ENCODE assay signal across 18 cellular contexts in the genomic region with DNA sequence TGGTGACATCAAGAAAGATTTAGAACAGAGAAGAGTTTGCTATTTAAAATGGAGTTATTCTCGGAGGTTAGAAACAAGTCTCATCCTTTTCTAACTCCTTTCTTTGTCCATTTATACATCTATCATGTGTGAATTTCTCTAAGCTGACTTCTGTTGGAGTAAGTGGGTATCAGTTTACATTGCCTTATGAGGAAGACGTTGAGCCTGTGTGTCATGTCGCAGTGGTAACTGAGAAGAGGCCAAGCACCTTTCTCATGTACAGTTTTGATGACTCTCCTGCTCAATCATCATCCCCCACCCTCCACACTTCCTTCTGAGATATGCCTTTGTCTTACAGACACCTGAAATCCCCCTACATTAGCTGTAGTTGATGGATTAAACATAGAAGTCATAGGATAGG.
"Had no signal": no experiment of that assay in that cellular context is flagged by ENCODE, and none has a peak within 500 bp of the region (broad histone marks: within the 10 kb centered on the region; RNA-seq: fewer than 3 reads in every experiment).

No MANE protein-coding gene starts in this region.

- FAIRE-seq: islet of Langerhans had no signal

- H3K4me3 Mint-ChIP-seq: effector memory CD8-positive, alpha-beta T cell; mesothelial cell of epicardium; nephron; stimulated activated memory B cell treated with anti-CD40 and anti-IgM and Interleukin-4, amounts not matched to agents 10 μg/mL and 1 μg/mL and 100 μg/mL, for 72 hours had no signal

- H3K4me1 ChIP-seq: esophagus squamous epithelium, left lung, parathyroid adenoma, upper lobe of left lung had no signal

- H3K36me3 Mint-ChIP-seq: mesothelial cell of epicardium; stimulated activated memory B cell treated with anti-CD40 and anti-IgM and Interleukin-4, amounts not matched to agents 10 μg/mL and 1 μg/mL and 100 μg/mL, for 72 hours had no signal

- H3K27ac Mint-ChIP-seq: effector memory CD8-positive, alpha-beta T cell; mesothelial cell of epicardium; nephron; stimulated activated memory B cell treated with anti-CD40 and anti-IgM and Interleukin-4, amounts not matched to agents 10 μg/mL and 1 μg/mL and 100 μg/mL, for 72 hours had no signal

- H3K9me3 Mint-ChIP-seq: mesothelial cell of epicardium; nephron; stimulated activated memory B cell treated with anti-CD40 and anti-IgM and Interleukin-4, amounts not matched to agents 10 μg/mL and 1 μg/mL and 100 μg/mL, for 72 hours had no signal

- H3K27ac ChIP-seq: esophagus squamous epithelium, left lung, parathyroid adenoma, thoracic aorta, upper lobe of left lung had no signal

- H3K36me3 ChIP-seq: esophagus squamous epithelium, left lung, thoracic aorta, upper lobe of left lung had no signal

- H3K27me3 Mint-ChIP-seq: effector memory CD8-positive, alpha-beta T cell; stimulated activated memory B cell treated with anti-CD40 and anti-IgM and Interleukin-4, amounts not matched to agents 10 μg/mL and 1 μg/mL and 100 μg/mL, for 72 hours had no signal

- DNase-seq: activated CD4-positive, alpha-beta T cell treated with anti-CD3 and anti-CD28 coated beads, Interleukin-2, amount 50 U/mL, for 1 hour; activated CD8-positive, alpha-beta memory T cell treated with anti-CD3 and anti-CD28 coated beads, Interleukin-2, amount 50 U/mL, for 4 hours; activated effector memory CD4-positive, alpha-beta T cell treated with anti-CD3 and anti-CD28 coated beads, Interleukin-2, amount 50 U/mL, for 16 hours; activated naive CD4-positive, alpha-beta T cell treated with anti-CD3 and anti-CD28 coated beads, Interleukin-2, amount 50 U/mL, for 16 hours; activated T-cell treated with anti-CD3 and anti-CD28 coated beads, Interleukin-2, amount 50 U/mL, for 48 hours; dermis blood vessel endothelial cell; effector memory CD8-positive, alpha-beta T cell; esophagus squamous epithelium; left lung; stimulated activated CD4-positive, alpha-beta T cell treated with anti-CD3 and anti-CD28 coated beads, Interleukin-4, amount 100 ng/mL, for 4 hours; T1000; upper lobe of left lung had no signal

- H3K4me3 ChIP-seq: esophagus squamous epithelium, left lung, thoracic aorta, upper lobe of left lung had no signal

- H3K9me3 ChIP-seq: esophagus squamous epithelium, left lung, thoracic aorta, upper lobe of left lung had no signal

- H3K4me1 Mint-ChIP-seq: mesothelial cell of epicardium; nephron; stimulated activated memory B cell treated with anti-CD40 and anti-IgM and Interleukin-4, amounts not matched to agents 10 μg/mL and 1 μg/mL and 100 μg/mL, for 72 hours had no signal

- H3K27me3 ChIP-seq: esophagus squamous epithelium, left lung, upper lobe of left lung had no signal
